Comparison of ENCODE assay signal across 24 cellular contexts in genomic region chr13:41945926-41946325, GRCh38.
"Had no signal": no experiment of that assay in that cellular context is flagged by ENCODE, and none has a peak within 500 bp of the region (broad histone marks: within the 10 kb centered on the region; RNA-seq: fewer than 3 reads in every experiment).

No MANE protein-coding gene starts in this region.

- H3K27me3 Mint-ChIP-seq: naive B cell had no signal

- H3K27ac ChIP-seq: coronary artery, dorsolateral prefrontal cortex, esophagus muscularis mucosa, foreskin keratinocyte, gastrocnemius medialis, heart right ventricle, lower lobe of right lung had no signal

- DNase-seq: dermis blood vessel endothelial cell; dorsolateral prefrontal cortex; effector CD4-positive, alpha-beta T cell; effector memory CD4-positive, alpha-beta T cell; foreskin keratinocyte; gastrocnemius medialis; glutamatergic neuron; head of caudate nucleus; heart right ventricle; hippocampal formation; islet precursor cell; kidney; kidney glomerular epithelial cell; left colon; left ventricle myocardium superior; lower lobe of right lung; mesenchymal stem cell; mucosa of descending colon; naive B cell had no signal

- H3K27ac Mint-ChIP-seq: mesothelial cell of epicardium, naive B cell had no signal

- H3K4me3 Mint-ChIP-seq: mesothelial cell of epicardium had no signal

- H3K27me3 ChIP-seq: dorsolateral prefrontal cortex, esophagus muscularis mucosa, foreskin keratinocyte, gastrocnemius medialis, heart right ventricle had no signal

- FAIRE-seq: endothelial cell of umbilical vein, kidney had no signal

- H3K4me3 ChIP-seq: coronary artery, dorsolateral prefrontal cortex, esophagus muscularis mucosa, gastrocnemius medialis, heart right ventricle, lower lobe of right lung, mucosa of descending colon had no signal

- H3K36me3 ChIP-seq: gastrocnemius medialis, lower lobe of right lung had no signal

- H3K4me1 ChIP-seq: foreskin keratinocyte, lower lobe of right lung had no signal

- ATAC-seq: foreskin keratinocyte, gastrocnemius medialis, heart right ventricle, left lobe of liver, left ventricle myocardium superior, lower lobe of right lung, mucosa of descending colon had no signal
